ENCODE assay signal across 21 cellular contexts in genomic region chr10:11864727-11865126, GRCh38. TPM values are rescaled to one million over a fixed set of nuclear protein-coding genes. Genes with fewer than 3 reads are reported as not detected.
A peak's percentile ranks its signal among the peaks of the same experiment; 100 is the strongest.
DNase-seq lines count a peak whose midpoint lies in the region; ATAC-seq and TF ChIP-seq lines count a peak whose summit lies in the region.
"Had no signal": no experiment of that assay in that cellular context is flagged by ENCODE, and none has a peak within 500 bp of the region (broad histone marks: within the 10 kb centered on the region; RNA-seq: fewer than 3 reads in every experiment).

No MANE protein-coding gene starts in this region.

- TF ChIP-seq POLR2A in right lobe of liver (IDR thresholded peaks at IDR 0.05) (no peak), stomach (IDR thresholded peaks at IDR 0.05) (no peak), upper lobe of left lung (IDR thresholded peaks at IDR 0.05) (no peak)

- peak overlapping the region; percentile 92 for H3K27ac Mint-ChIP-seq in central memory CD8-positive, alpha-beta T cell (ENCODE audit: low read depth)

- H3K9me3 Mint-ChIP-seq in central memory CD8-positive, alpha-beta T cell = no peaks in the 10 kb centered on the region
- H3K9me3 Mint-ChIP-seq: CD8-positive, alpha-beta memory T cell had no signal

- peak; percentile 41 for DNase-seq in cardiac septum (ENCODE audit: low spot score)
- DNase-seq in Right ventricle myocardium superior = no peak
- no peak for DNase-seq in central memory CD8-positive, alpha-beta T cell (ENCODE audit: low spot score in 2 of 2)
- no peak for DNase-seq in right lobe of liver
- peak; percentile 25 for DNase-seq in stomach
- DNase-seq in upper lobe of left lung = no peak
- no peak for DNase-seq in SK-N-DZ (ENCODE audit: low spot score)
- DNase-seq: 8988T, AML-193, GDM1, H7, Karpas-422, NCI-H1694, NCI-H2081, NCI-H2171 treated with DMSO at 0.1 percent for 48 hours, NCI-H446 treated with DMSO at 0.1 percent for 48 hours, NCI-H526 treated with DMSO at 0.1 percent for 48 hours, SHP77 had no signal

- H3K4me1 Mint-ChIP-seq in central memory CD8-positive, alpha-beta T cell = peaks cover 29% of the 10 kb centered on the region

- H3K4me3 ChIP-seq in right lobe of liver = no peak overlapping the region
- H3K4me3 ChIP-seq in stomach = no peak overlapping the region
- H3K4me3 ChIP-seq in upper lobe of left lung = no peak overlapping the region
- H3K4me3 ChIP-seq: SK-N-MC had no signal

- no peaks in the 10 kb centered on the region for H3K9me3 ChIP-seq in right lobe of liver
- H3K9me3 ChIP-seq in stomach = no peaks in the 10 kb centered on the region
- no peaks in the 10 kb centered on the region for H3K9me3 ChIP-seq in upper lobe of left lung

- 26% methylated on average over 6 of the region's 6 CpGs for WGBS in right lobe of liver (ENCODE audit: insufficient coverage, low coverage, low lambda C conversion rate, missing lambda C conversion rate)
- 43 to 72% (median 60%) methylated on average over 6 of the region's 6 CpGs for WGBS in stomach, 5 donors
- WGBS in upper lobe of left lung, 2 donors = 69 to 76% methylated on average over 6 of the region's 6 CpGs

- H3K36me3 ChIP-seq in right lobe of liver (peaks cover 0 to 47% (median 24%) of the 10 kb centered on the region in 4 donors), stomach (peaks cover 0 to 59% (median 48%) of the 10 kb centered on the region in 4 donors), upper lobe of left lung (peaks cover 0 to 36% (median 8%) of the 10 kb centered on the region in 4 donors)

- H3K27me3 Mint-ChIP-seq in central memory CD8-positive, alpha-beta T cell = no peaks in the 10 kb centered on the region

- no peaks in the 10 kb centered on the region for H3K27me3 ChIP-seq in right lobe of liver
- peaks cover 0 to 10% (median 0%) of the 10 kb centered on the region in 3 donors for H3K27me3 ChIP-seq in stomach
- peaks cover 0 to under 1% (median 0%) of the 10 kb centered on the region in 4 donors for H3K27me3 ChIP-seq in upper lobe of left lung

- peak overlapping the region; percentile 65 for H3K4me3 Mint-ChIP-seq in central memory CD8-positive, alpha-beta T cell

- ATAC-seq in Right ventricle myocardium superior (ENCODE audit: poor library complexity) (no peak), right lobe of liver (peak; percentile 65 to 85 (median 84)), upper lobe of left lung (ENCODE audit: low FRiP score in 2 of 2) (no peak), GM19328 (IDR thresholded peaks at IDR 0.05; ENCODE audit: unreplicated experiment) (no peak)
- ATAC-seq in central memory CD8-positive, alpha-beta T cell (replicated peaks; ENCODE audit: extremely low read depth, poor library complexity, severe bottlenecking) = no peak

- peaks cover 0 to 10% (median 4%) of the 10 kb centered on the region in 4 donors for H3K4me1 ChIP-seq in right lobe of liver
- H3K4me1 ChIP-seq in stomach = peaks cover 0 to 8% (median 3%) of the 10 kb centered on the region in 4 donors
- H3K4me1 ChIP-seq in upper lobe of left lung = peaks cover 0 to 2% (median 0%) of the 10 kb centered on the region in 4 donors

- H3K27ac ChIP-seq in right lobe of liver (no peak overlapping the region), stomach (no peak overlapping the region), upper lobe of left lung (no peak overlapping the region)
- H3K27ac ChIP-seq: SK-N-MC had no signal

- TF ChIP-seq EP300 in stomach (IDR thresholded peaks at IDR 0.05) (no peak), upper lobe of left lung (IDR thresholded peaks at IDR 0.05) (no peak)

- intact Hi-C loops in cardiac septum (cut with DNase I) = no loop called here
- intact Hi-C loops in Right ventricle myocardium superior (cut with DNase I) = no loop called here
- intact Hi-C loops in right lobe of liver (cut with DNase I) = no loop called here
- intact Hi-C loops in stomach (cut with DNase I; ENCODE audit: low total_unique reads) = no loop called here

- TF ChIP-seq CTCF in right lobe of liver (IDR thresholded peaks at IDR 0.05) = no peak
- TF ChIP-seq CTCF in stomach (IDR thresholded peaks at IDR 0.05) = no peak
- TF ChIP-seq CTCF in upper lobe of left lung (IDR thresholded peaks at IDR 0.05) = no peak

- H3K36me3 Mint-ChIP-seq in central memory CD8-positive, alpha-beta T cell (ENCODE audit: insufficient read depth) = peaks cover 4% of the 10 kb centered on the region
- H3K36me3 Mint-ChIP-seq: CD8-positive, alpha-beta memory T cell had no signal

RNA-seq across cellular contexts. Expression of gene PROSER2, which starts 41.6 kb away (rescaled TPM):
- total RNA-seq in cardiac septum (1.3 TPM), Right ventricle myocardium superior (0.97 TPM), right lobe of liver (10 to 100 TPM; 24.5 to 65.9 (median 26.8) TPM), stomach (10 to 100 TPM in 2 of 5 donors, 1 to 10 TPM in 2, not detected in 1; 1.3 to 16.2 (median 9.5) TPM), upper lobe of left lung (10 to 100 TPM; 19.8 to 64.5 (median 24.7) TPM)
- 10 to 100 TPM in 1 of 3 donors, 1 to 10 TPM in 2; 5.2 to 13.4 (median 5.7) TPM for polyA plus RNA-seq in stomach
- 0.03 TPM in 1 of 2 replicates, not detected in the other for polyA plus RNA-seq in SK-N-DZ (2014; cell fraction: cytosol; rRNA removed)
- polyA plus RNA-seq in SK-N-DZ (2014; cell fraction: nucleus; rRNA removed) = not detected in 2 replicates

Comparison
In these comparisons a context has a peak if more than half of its experiments do, and no peak if none do; other contexts are left out.
1. DNase-seq: peak in cardiac septum (single experiment) and stomach (single experiment); none in Right ventricle myocardium superior (single experiment), central memory CD8-positive, alpha-beta T cell (0 of 2), right lobe of liver (0 of 3), upper lobe of left lung (0 of 2) and SK-N-DZ (single experiment).
2. ATAC-seq: peak in right lobe of liver (4 of 4); none in Right ventricle myocardium superior (single experiment), central memory CD8-positive, alpha-beta T cell (single experiment), upper lobe of left lung (0 of 2) and GM19328 (single experiment).